ENCODE assay signal across 1 cellular context in genomic region chr22:22941831-22942510, GRCh38.
A peak's percentile ranks its signal among the peaks of the same experiment; 100 is the strongest.
TF ChIP-seq lines count a peak whose summit lies in the region.

No MANE protein-coding gene starts in this region.

TF ChIP-seq in K562, 482 proteins besides CTCF, POLR2A, EP300 and RAD21:
- TF ChIP-seq ZNF184 (CRISPR knock-in tag; IDR thresholded peaks at IDR 0.05) (0 out of 2 replicates have a peak, but pooled peaks have one; percentile 64), MYNN (IDR thresholded peaks at IDR 0.05) (no peak), MYNN (CRISPR knock-in tag; IDR thresholded peaks at IDR 0.05) (peak; percentile 66; the same call in 1 of the 2 replicates), USF2 (CRISPR knock-in tag; IDR thresholded peaks at IDR 0.05) (peak; percentile 12; the same call in 1 of the 2 replicates), NUFIP1 (IDR thresholded peaks at IDR 0.05; ENCODE audit: partially characterized antibody) (no peak), USF1 (CRISPR knock-in tag; IDR thresholded peaks at IDR 0.05) (no peak), MLX (CRISPR knock-in tag; conservative IDR thresholded peaks at IDR 0.05) (0 out of 4 replicates have a peak, but pooled peaks of 1 of the 2 experiments have one; percentile 20), ZNF639 (CRISPR knock-in tag; conservative IDR thresholded peaks at IDR 0.05 in 1 of 2, IDR thresholded peaks at IDR 0.05 in 1 of 2) (peak in 1 of 2 experiments; percentile 56; a peak in 1 of 4 replicates)
